Comparison of ENCODE assay signal across 1 cellular context in the genomic region with DNA sequence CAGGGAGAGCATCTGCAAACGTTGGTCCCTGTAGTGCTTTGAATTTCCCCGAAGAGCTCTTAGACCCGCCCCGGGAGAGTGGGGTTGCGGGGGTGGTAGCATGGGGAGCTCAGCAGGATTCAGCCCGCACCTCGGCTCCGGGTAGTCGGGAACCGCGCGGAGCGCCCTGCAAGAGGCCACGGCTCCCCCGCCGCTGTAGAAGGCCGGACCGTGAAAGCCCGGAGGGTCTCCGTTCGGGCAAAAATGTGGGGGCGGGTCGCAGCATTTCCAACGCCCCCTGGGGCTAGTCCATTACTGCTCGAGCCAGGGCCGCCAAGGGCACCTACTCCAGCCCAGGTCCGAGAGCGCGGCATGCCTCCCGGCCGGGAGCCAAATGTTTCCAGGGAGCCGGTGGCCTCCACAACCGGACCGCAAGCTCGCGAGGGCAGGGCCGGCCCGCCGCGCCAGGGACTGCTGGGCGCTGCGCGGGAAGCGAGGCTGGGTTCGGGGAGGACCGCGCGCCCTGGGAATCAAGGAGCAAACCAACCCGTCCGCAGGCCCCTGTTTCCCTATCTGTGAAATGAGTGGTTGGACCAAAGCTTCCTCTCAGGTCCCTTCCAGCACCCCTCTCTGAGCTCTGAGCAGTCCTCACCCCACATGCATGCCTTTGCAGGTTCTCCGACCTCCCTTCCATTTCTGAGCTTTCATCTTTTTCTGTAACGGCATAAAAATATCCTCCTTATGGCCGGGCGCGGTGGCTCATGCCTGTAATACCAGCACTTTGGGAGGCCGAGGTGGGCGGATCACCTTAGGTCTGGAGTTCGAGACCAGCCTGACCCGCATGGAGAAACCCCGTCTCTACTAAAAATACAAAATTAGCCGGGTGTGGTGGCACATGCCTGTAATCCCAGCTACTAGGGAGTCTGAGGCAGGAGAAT.
TF ChIP-seq lines count a peak whose summit lies in the region.

No MANE protein-coding gene starts in this region.

TF ChIP-seq in IMR-90, 13 proteins besides CTCF, POLR2A, EP300 and RAD21:
- TF ChIP-seq BHLHE40 (IDR thresholded peaks at IDR 0.05; ENCODE audit: low read depth, low read length) (no peak), NFE2L2 (IDR thresholded peaks at IDR 0.05; ENCODE audit: low read depth, low read length) (no peak), CHD1 (IDR thresholded peaks at IDR 0.05; ENCODE audit: low read depth, low read length) (no peak), FOS (IDR thresholded peaks at IDR 0.05; ENCODE audit: low read depth, low read length) (no peak), RCOR1 (IDR thresholded peaks at IDR 0.05; ENCODE audit: insufficient replicate concordance, low read length) (no peak), USF2 (IDR thresholded peaks at IDR 0.05; ENCODE audit: low read depth, low read length) (no peak), CEBPB (IDR thresholded peaks at IDR 0.05; ENCODE audit: low read depth, low read length) (no peak), SMC3 (IDR thresholded peaks at IDR 0.05; ENCODE audit: low read depth, low read length) (no peak), MAFK (IDR thresholded peaks at IDR 0.05; ENCODE audit: low read depth, low read length) (no peak), ELK1 (IDR thresholded peaks at IDR 0.05; ENCODE audit: borderline replicate concordance, low read depth, low read length) (no peak), MXI1 (IDR thresholded peaks at IDR 0.05; ENCODE audit: borderline replicate concordance, low read depth, low read length) (no peak), MAZ (IDR thresholded peaks at IDR 0.05; ENCODE audit: borderline replicate concordance, low read depth, low read length) (no peak), RFX5 (IDR thresholded peaks at IDR 0.05; ENCODE audit: low read depth, low read length) (no peak)
